12 cellular contexts compared by ENCODE assay signal in genomic region chr17:42989726-42990652, GRCh38. TPM values are rescaled to one million over a fixed set of nuclear protein-coding genes. Genes with fewer than 3 reads are reported as not detected.
DNase-seq lines count a peak whose midpoint lies in the region; ATAC-seq and TF ChIP-seq lines count a peak whose summit lies in the region.
"Had no signal": no experiment of that assay in that cellular context is flagged by ENCODE, and none has a peak within 500 bp of the region (broad histone marks: within the 10 kb centered on the region; RNA-seq: fewer than 3 reads in every experiment).

No MANE protein-coding gene starts in this region.

- peaks cover 41% of the 10 kb centered on the region for H3K36me3 Mint-ChIP-seq in endothelial cell (ENCODE audit: low read depth, unreplicated experiment)

- peaks cover 8% of the 10 kb centered on the region for H3K4me1 Mint-ChIP-seq in endothelial cell (ENCODE audit: unreplicated experiment)

- CTCF ChIA-PET in Panc1 (lab: Charles Lee), result interaction anchor here (0.6 kb wide), 1 partner anchor 8 kb away, joined by 3 read pairs; the partner anchor contains the start of gene RPL27

- H3K4me1 ChIP-seq in Panc1 (ENCODE audit: control insufficient read depth, insufficient read depth, low read length) (peaks cover 11% of the 10 kb centered on the region; the same call in 1 of the 2 replicates), prostate gland (replicated peaks) (peaks cover 12% of the 10 kb centered on the region)

- peak overlapping the region; percentile 13 for H3K4me3 Mint-ChIP-seq in endothelial cell (ENCODE audit: unreplicated experiment)
- H3K4me3 Mint-ChIP-seq: activated CD4-positive, alpha-beta memory T cell treated with anti-CD3 and anti-CD28 coated beads, Interleukin-2, amount 10 ng/mL, durations not matched to agents 7 days and 5 days; activated naive CD4-positive, alpha-beta T cell treated with anti-CD3 and anti-CD28 coated beads, Interleukin-2, amount 10 ng/mL, durations not matched to agents 7 days and 5 days had no signal

- H3K36me3 ChIP-seq in Panc1 (ENCODE audit: control insufficient read depth, insufficient read depth, low read length) (peaks cover 5% of the 10 kb centered on the region), prostate gland (peaks cover 13 to 29% of the 10 kb centered on the region in 2 donors)

- H3K27me3 ChIP-seq in Panc1 (ENCODE audit: control insufficient read depth, insufficient read depth, low read length), result no peaks in the 10 kb centered on the region
- no peaks in the 10 kb centered on the region for H3K27me3 ChIP-seq in prostate gland (replicated peaks; ENCODE audit: insufficient read depth)

- WGBS in prostate gland, result 76% methylated on average over 6 of the region's 6 CpGs

- ATAC-seq in Panc1, result peak; percentile 78
- ATAC-seq in HG03521 (IDR thresholded peaks at IDR 0.05; ENCODE audit: unreplicated experiment), result no peak

- in situ Hi-C loops in Panc1 (cut with HindIII; ENCODE audit: low pct_unique_long_range_greater_than_20kb, low sequenced_read_pairs), result no loop called here

- peak; percentile 73 for DNase-seq in EL
- no peak for DNase-seq in Panc1 (ENCODE audit: low read depth, low spot score)
- DNase-seq in endothelial cell (ENCODE audit: low spot score), result no peak
- no peak for DNase-seq in prostate gland (ENCODE audit: low spot score)
- DNase-seq in NCI-H2029 (lab: John Stamatoyannopoulos, UW), result no peak
- no peak for DNase-seq in coronary artery (ENCODE audit: low spot score)
- DNase-seq: activated CD4-positive, alpha-beta memory T cell treated with anti-CD3 and anti-CD28 coated beads, Interleukin-2, amount 10 ng/mL, durations not matched to agents 7 days and 5 days; activated naive CD4-positive, alpha-beta T cell treated with anti-CD3 and anti-CD28 coated beads, Interleukin-2, amount 10 ng/mL, durations not matched to agents 7 days and 5 days; NCI-H2227 treated with DMSO at 0.1 percent for 48 hours; RPMI8226 had no signal

- no TSS peak for BruUV-seq in Panc1 (replicated peaks; lab: Mats Ljungman, UMichigan)

- TF ChIP-seq CTCF in Panc1 (IDR thresholded peaks at IDR 0.05) (no peak), endothelial cell (IDR thresholded peaks at IDR 0.05; ENCODE audit: unreplicated experiment) (no peak), prostate gland (IDR thresholded peaks at IDR 0.05) (no peak), coronary artery (IDR thresholded peaks at IDR 0.05) (no peak)

- POLR2A ChIA-PET in Panc1 (lab: Charles Lee), result no interaction called here

- H3K4me3 ChIP-seq in Panc1 (ENCODE audit: low read depth in 2 of 2, low read length in 2 of 2) (no peak overlapping the region), prostate gland (no peak overlapping the region), coronary artery (no peak overlapping the region)

- intact Hi-C loops in Panc1 (cut with micrococcal nuclease; ENCODE audit: unreplicated experiment) (no loop called here), prostate gland (cut with DNase I) (no loop called here)

- H3K9me3 Mint-ChIP-seq in endothelial cell (ENCODE audit: unreplicated experiment), result no peaks in the 10 kb centered on the region
- H3K9me3 Mint-ChIP-seq: activated CD4-positive, alpha-beta memory T cell treated with anti-CD3 and anti-CD28 coated beads, Interleukin-2, amount 10 ng/mL, durations not matched to agents 7 days and 5 days; activated naive CD4-positive, alpha-beta T cell treated with anti-CD3 and anti-CD28 coated beads, Interleukin-2, amount 10 ng/mL, durations not matched to agents 7 days and 5 days had no signal

- TF ChIP-seq POLR2A in prostate gland (IDR thresholded peaks at IDR 0.05), result no peak

- H3K9me3 ChIP-seq in Panc1 (ENCODE audit: control insufficient read depth, insufficient read depth, low read depth, low read length) (no peaks in the 10 kb centered on the region), prostate gland (no peaks in the 10 kb centered on the region)

- no peak overlapping the region for H3K27ac ChIP-seq in Panc1 (ENCODE audit: low read length)
- peak overlapping the region; percentile 50 to 95 for H3K27ac ChIP-seq in prostate gland
- H3K27ac ChIP-seq in coronary artery, result no peak overlapping the region
- H3K27ac ChIP-seq: HL-60 had no signal

- H3K27me3 Mint-ChIP-seq in endothelial cell (ENCODE audit: unreplicated experiment), result no peaks in the 10 kb centered on the region
- H3K27me3 Mint-ChIP-seq: activated CD4-positive, alpha-beta memory T cell treated with anti-CD3 and anti-CD28 coated beads, Interleukin-2, amount 10 ng/mL, durations not matched to agents 7 days and 5 days; activated naive CD4-positive, alpha-beta T cell treated with anti-CD3 and anti-CD28 coated beads, Interleukin-2, amount 10 ng/mL, durations not matched to agents 7 days and 5 days had no signal

- no peak overlapping the region for H3K27ac Mint-ChIP-seq in endothelial cell (ENCODE audit: unreplicated experiment)
- H3K27ac Mint-ChIP-seq: activated CD4-positive, alpha-beta memory T cell treated with anti-CD3 and anti-CD28 coated beads, Interleukin-2, amount 10 ng/mL, durations not matched to agents 7 days and 5 days; activated naive CD4-positive, alpha-beta T cell treated with anti-CD3 and anti-CD28 coated beads, Interleukin-2, amount 10 ng/mL, durations not matched to agents 7 days and 5 days had no signal

RNA-seq across cellular contexts. Expression of gene RPL27, which starts 8.2 kb away (rescaled TPM):
- total RNA-seq in Panc1 (2021; ENCODE audit: unreplicated experiment) (513 TPM), endothelial cell (ENCODE audit: unreplicated experiment) (1,237 TPM), prostate gland (1,000 to 10,000 TPM in 1 of 2 donors, 100 to 1,000 TPM in 1; 571 to 1,082 TPM)
- 912 TPM for polyA plus RNA-seq in Panc1 (2012; ENCODE audit: insufficient read length)

RNA-seq across cellular contexts. Expression of gene RUNDC1, which starts 9.6 kb away (rescaled TPM):
- total RNA-seq in Panc1 (2021; ENCODE audit: unreplicated experiment) (11.2 TPM), endothelial cell (ENCODE audit: unreplicated experiment) (12.2 TPM), prostate gland (10 to 100 TPM; 26.7 to 28.5 TPM)
- 9.0 TPM for polyA plus RNA-seq in Panc1 (2012; ENCODE audit: insufficient read length)

RNA-seq across cellular contexts. Expression of gene PTGES3L, which starts 10.1 kb away (rescaled TPM):
- total RNA-seq in Panc1 (2021; ENCODE audit: unreplicated experiment) (0.74 TPM), endothelial cell (ENCODE audit: unreplicated experiment) (1.5 TPM), prostate gland (1 to 10 TPM; 3.4 to 3.9 TPM)
- polyA plus RNA-seq in Panc1 (2012; ENCODE audit: insufficient read length), result not detected

RNA-seq across cellular contexts. Expression of gene IFI35, which starts 16.6 kb away (rescaled TPM):
- 42.6 TPM for total RNA-seq in Panc1 (2021; ENCODE audit: unreplicated experiment)
- polyA plus RNA-seq in Panc1 (2012; ENCODE audit: insufficient read length), result 41.4 TPM
- 4.2 TPM for total RNA-seq in endothelial cell (ENCODE audit: unreplicated experiment)
- 10 to 100 TPM; 35.6 to 40.1 TPM for total RNA-seq in prostate gland

RNA-seq across cellular contexts. Expression of gene AARSD1, which starts 25.7 kb away (rescaled TPM):
- total RNA-seq in Panc1 (2021; ENCODE audit: unreplicated experiment), result 23.5 TPM
- polyA plus RNA-seq in Panc1 (2012; ENCODE audit: insufficient read length), result 25.2 TPM
- 39.6 TPM for total RNA-seq in endothelial cell (ENCODE audit: unreplicated experiment)
- total RNA-seq in prostate gland, result 10 to 100 TPM; 34.2 to 48.4 TPM

Comparison
In these comparisons a context has a peak if more than half of its experiments do, and no peak if none do; other contexts are left out.
1. H3K27ac ChIP-seq: peak in prostate gland (2 of 2); none in Panc1 (single experiment) and coronary artery (0 of 2).